ENCODE assay signal across 16 cellular contexts in the genomic region with DNA sequence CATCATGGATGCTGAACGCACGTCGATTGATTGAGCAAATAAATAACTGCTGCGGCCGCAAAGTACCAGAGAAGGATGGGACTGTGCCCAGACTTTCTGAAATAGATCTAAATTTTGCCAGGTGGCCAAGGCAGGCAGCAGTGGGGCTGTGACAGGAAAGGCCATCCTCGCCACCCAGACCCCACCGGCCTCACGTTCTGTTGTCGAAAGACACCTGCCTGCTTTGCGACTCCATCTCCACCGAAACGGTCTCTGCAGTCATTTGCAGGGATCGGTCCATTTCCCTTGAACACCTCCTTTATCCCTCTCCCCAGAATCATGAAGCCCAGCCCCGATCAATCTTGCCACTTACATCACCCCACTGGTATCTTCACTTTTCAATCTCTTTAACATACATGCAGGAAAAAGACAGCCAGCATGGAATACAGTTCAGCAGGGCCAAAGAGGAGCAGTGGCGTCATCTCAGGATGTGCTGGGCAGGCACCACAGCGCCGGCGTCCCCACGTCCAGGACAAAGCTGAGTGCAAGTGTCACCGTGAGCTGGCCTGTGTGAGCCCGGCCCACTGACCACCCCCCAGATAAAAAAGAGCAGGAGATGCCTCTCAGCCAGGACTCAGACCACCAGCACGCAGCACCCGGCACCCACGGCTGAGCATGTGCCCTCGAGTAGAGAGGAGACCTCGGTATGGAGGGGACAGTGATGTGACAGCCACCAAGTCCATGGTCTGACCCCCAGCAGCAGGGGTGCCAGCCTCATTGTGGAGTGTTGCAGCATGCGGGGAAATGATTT.
DNase-seq lines count a peak whose midpoint lies in the region; ATAC-seq, FAIRE-seq and TF ChIP-seq lines count a peak whose summit lies in the region.
"Had no signal": no experiment of that assay in that cellular context is flagged by ENCODE, and none has a peak within 500 bp of the region (broad histone marks: within the 10 kb centered on the region; RNA-seq: fewer than 3 reads in every experiment).

No MANE protein-coding gene starts in this region.

- no peaks in the 10 kb centered on the region for H3K9me3 Mint-ChIP-seq in activated T-cell treated with anti-CD3 and anti-CD28 coated beads, Interleukin-2, amount 50 U/mL, for 24 hours
- no peaks in the 10 kb centered on the region for H3K9me3 Mint-ChIP-seq in activated T-cell treated with anti-CD3 and anti-CD28 coated beads, Interleukin-2, amount 50 U/mL, for 4 hours

- H3K27me3 ChIP-seq in uterus: peaks cover 0 to 4% of the 10 kb centered on the region in 2 donors

- H3K4me1 Mint-ChIP-seq in activated T-cell treated with anti-CD3 and anti-CD28 coated beads, Interleukin-2, amount 50 U/mL, for 24 hours (ENCODE audit: low read depth): no peaks in the 10 kb centered on the region
- H3K4me1 Mint-ChIP-seq in activated T-cell treated with anti-CD3 and anti-CD28 coated beads, Interleukin-2, amount 50 U/mL, for 4 hours (ENCODE audit: low read depth): no peaks in the 10 kb centered on the region

- H3K9me3 ChIP-seq in kidney (ENCODE audit: control insufficient read depth in 1 of 2, low read length in 2 of 2): no peaks in the 10 kb centered on the region
- H3K9me3 ChIP-seq in uterus: no peaks in the 10 kb centered on the region
- H3K9me3 ChIP-seq: A549 had no signal

- intact Hi-C loops in kidney (cut with DNase I): no loop called here
- intact Hi-C loops in sciatic nerve (cut with DNase I): no loop called here
- intact Hi-C loops in uterus (cut with DNase I; ENCODE audit: low total_unique reads): no loop called here

- H3K9ac ChIP-seq in kidney (ENCODE audit: low read length in 2 of 2): no peak overlapping the region
- H3K9ac ChIP-seq: GM23248 had no signal

- ATAC-seq in activated T-cell treated with anti-CD3 and anti-CD28 coated beads, Interleukin-2, amount 50 U/mL, for 4 hours: no peak
- no peak for ATAC-seq in sciatic nerve
- ATAC-seq in GM21515 (IDR thresholded peaks at IDR 0.05; ENCODE audit: unreplicated experiment): no peak
- ATAC-seq: A549, GM12878 had no signal

- H3K4me3 Mint-ChIP-seq in activated T-cell treated with anti-CD3 and anti-CD28 coated beads, Interleukin-2, amount 50 U/mL, for 24 hours: no peak overlapping the region
- H3K4me3 Mint-ChIP-seq in activated T-cell treated with anti-CD3 and anti-CD28 coated beads, Interleukin-2, amount 50 U/mL, for 4 hours: no peak overlapping the region

- no peak for TF ChIP-seq CTCF in kidney (IDR thresholded peaks at IDR 0.05; ENCODE audit: borderline replicate concordance, extremely low read depth, insufficient read depth)
- TF ChIP-seq CTCF in uterus (IDR thresholded peaks at IDR 0.05): no peak

- H3K36me3 Mint-ChIP-seq in activated T-cell treated with anti-CD3 and anti-CD28 coated beads, Interleukin-2, amount 50 U/mL, for 24 hours (ENCODE audit: low read depth): no peaks in the 10 kb centered on the region
- no peaks in the 10 kb centered on the region for H3K36me3 Mint-ChIP-seq in activated T-cell treated with anti-CD3 and anti-CD28 coated beads, Interleukin-2, amount 50 U/mL, for 4 hours (ENCODE audit: insufficient read depth)

- H3K27ac ChIP-seq in kidney (ENCODE audit: low read depth in 2 of 2, low read length in 2 of 2) (no peak overlapping the region), uterus (no peak overlapping the region)
- H3K27ac ChIP-seq: A549, GM23248, RWPE1 had no signal

- TF ChIP-seq POLR2A in uterus (IDR thresholded peaks at IDR 0.05): no peak

- H3K4me3 ChIP-seq in kidney (ENCODE audit: low read length in 2 of 2): no peak overlapping the region
- no peak overlapping the region for H3K4me3 ChIP-seq in uterus
- H3K4me3 ChIP-seq: A549, GM12878, GM23248 had no signal

- peak; percentile 19 for DNase-seq in activated T-cell treated with anti-CD3 and anti-CD28 coated beads, Interleukin-2, amount 50 U/mL, for 24 hours
- DNase-seq in activated T-cell treated with anti-CD3 and anti-CD28 coated beads, Interleukin-2, amount 50 U/mL, for 4 hours: no peak
- peak; percentile 50 for DNase-seq in kidney
- DNase-seq in sciatic nerve (ENCODE audit: low spot score): peak; percentile 46
- peak; percentile 1 to 5 for DNase-seq in uterus
- DNase-seq in GDM1 (lab: John Stamatoyannopoulos, UW): no peak
- DNase-seq: C1 segment of cervical spinal cord, DMS79 treated with DMSO at 0.1 percent for 48 hours, GM23248, HCEC 1CT, NCI-H2029, NCI-H446 treated with DMSO at 0.1 percent for 48 hours had no signal

- H3K36me3 ChIP-seq in kidney (ENCODE audit: control insufficient read depth in 1 of 2, insufficient read depth in 2 of 2, low read length in 2 of 2) (no peaks in the 10 kb centered on the region), uterus (no peaks in the 10 kb centered on the region)

- H3K27ac Mint-ChIP-seq in activated T-cell treated with anti-CD3 and anti-CD28 coated beads, Interleukin-2, amount 50 U/mL, for 24 hours: no peak overlapping the region

- FAIRE-seq in kidney (lab: Jason Lieb, UNC): no peak
- FAIRE-seq: A549, GM12878 had no signal

- H3K4me1 ChIP-seq in kidney (ENCODE audit: control insufficient read depth in 1 of 2, insufficient read depth in 1 of 2, low read depth in 1 of 2, low read length in 2 of 2): no peaks in the 10 kb centered on the region
- no peaks in the 10 kb centered on the region for H3K4me1 ChIP-seq in uterus
- H3K4me1 ChIP-seq: A549 had no signal

- H3K27me3 Mint-ChIP-seq in activated T-cell treated with anti-CD3 and anti-CD28 coated beads, Interleukin-2, amount 50 U/mL, for 24 hours: peaks cover 15% of the 10 kb centered on the region
- peaks cover 6% of the 10 kb centered on the region for H3K27me3 Mint-ChIP-seq in activated T-cell treated with anti-CD3 and anti-CD28 coated beads, Interleukin-2, amount 50 U/mL, for 4 hours (ENCODE audit: low read depth)

Comparison
In these comparisons a context has a peak if more than half of its experiments do, and no peak if none do; other contexts are left out.
1. DNase-seq: peak in activated T-cell treated with anti-CD3 and anti-CD28 coated beads, Interleukin-2, amount 50 U/mL, for 24 hours (single experiment), kidney (single experiment), sciatic nerve (single experiment) and uterus (2 of 2); none in activated T-cell treated with anti-CD3 and anti-CD28 coated beads, Interleukin-2, amount 50 U/mL, for 4 hours (single experiment) and GDM1 (single experiment).